Comparison of ENCODE assay signal across 1 cellular context in the genomic region with DNA sequence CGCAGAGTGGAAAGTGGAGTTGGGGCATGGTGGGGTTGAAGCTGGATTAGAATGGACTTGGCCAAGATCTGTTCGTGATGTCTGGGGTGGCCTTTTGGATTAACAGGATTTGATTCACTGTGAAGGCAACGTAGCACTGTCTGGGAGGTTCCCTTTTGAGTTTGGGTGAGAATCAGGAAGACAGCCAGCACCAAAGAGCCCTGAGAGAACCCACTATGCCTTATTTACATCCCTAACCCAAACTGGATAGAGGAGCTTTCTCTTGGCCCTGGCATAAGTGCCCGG.
TF ChIP-seq lines count a peak whose summit lies in the region.

No MANE protein-coding gene starts in this region.

TF ChIP-seq in IMR-90, 13 proteins besides CTCF, POLR2A, EP300 and RAD21 (continued from another document):
- TF ChIP-seq FOS (IDR thresholded peaks at IDR 0.05; ENCODE audit: low read depth, low read length) (no peak), RFX5 (IDR thresholded peaks at IDR 0.05; ENCODE audit: low read depth, low read length) (no peak), CHD1 (IDR thresholded peaks at IDR 0.05; ENCODE audit: low read depth, low read length) (no peak), MAZ (IDR thresholded peaks at IDR 0.05; ENCODE audit: borderline replicate concordance, low read depth, low read length) (no peak)
- TF ChIP-seq, protein P1, sequence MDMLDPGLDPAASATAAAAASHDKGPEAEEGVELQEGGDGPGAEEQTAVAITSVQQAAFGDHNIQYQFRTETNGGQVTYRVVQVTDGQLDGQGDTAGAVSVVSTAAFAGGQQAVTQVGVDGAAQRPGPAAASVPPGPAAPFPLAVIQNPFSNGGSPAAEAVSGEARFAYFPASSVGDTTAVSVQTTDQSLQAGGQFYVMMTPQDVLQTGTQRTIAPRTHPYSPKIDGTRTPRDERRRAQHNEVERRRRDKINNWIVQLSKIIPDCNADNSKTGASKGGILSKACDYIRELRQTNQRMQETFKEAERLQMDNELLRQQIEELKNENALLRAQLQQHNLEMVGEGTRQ (IDR thresholded peaks at IDR 0.05; ENCODE audit: low read depth, low read length): no peak
TF ChIP-seq in IMR-90: peak in this region for 0.
